9 cellular contexts compared by ENCODE assay signal in the genomic region with DNA sequence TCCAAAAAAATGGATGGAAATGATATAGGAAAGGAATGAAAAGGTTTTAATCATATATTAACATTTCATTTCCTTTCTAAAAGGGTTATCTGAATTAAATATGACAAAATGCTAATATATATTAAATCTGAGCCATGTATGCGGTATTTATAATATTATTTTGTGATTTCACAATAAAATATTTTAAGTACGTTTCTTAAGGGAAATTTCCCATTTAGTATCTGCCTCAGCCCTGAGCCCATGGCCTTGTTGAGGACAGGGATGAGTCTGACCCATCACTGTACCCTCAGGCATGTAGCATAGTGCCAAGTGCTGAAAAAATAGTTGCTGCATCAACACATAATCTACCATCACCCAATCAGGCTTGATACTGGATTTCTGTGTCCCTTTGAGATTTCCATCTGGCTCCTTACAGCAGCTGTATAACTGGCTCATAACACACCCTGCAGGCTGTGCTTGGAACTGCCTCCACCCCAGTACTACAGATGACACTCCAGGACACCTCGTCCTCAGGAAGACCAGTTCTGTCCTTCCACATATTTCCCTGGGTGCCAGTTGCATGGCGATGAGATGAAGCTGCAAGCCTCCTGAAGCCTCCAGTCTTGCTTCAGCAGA. TPM values are rescaled to one million over a fixed set of nuclear protein-coding genes. Genes with fewer than 3 reads are reported as not detected.
DNase-seq lines count a peak whose midpoint lies in the region; ATAC-seq and TF ChIP-seq lines count a peak whose summit lies in the region.
"Had no signal": no experiment of that assay in that cellular context is flagged by ENCODE, and none has a peak within 500 bp of the region (broad histone marks: within the 10 kb centered on the region; RNA-seq: fewer than 3 reads in every experiment).

No MANE protein-coding gene starts in this region.

- peak in 1 of 2 donors; percentile 44 for ATAC-seq in upper lobe of left lung (ENCODE audit: low FRiP score in 2 of 2)

- no peaks in the 10 kb centered on the region for H3K9me3 ChIP-seq in upper lobe of left lung

- peak; percentile 4 for DNase-seq in NCI-H748 (lab: John Stamatoyannopoulos, UW; ENCODE audit: unreplicated experiment)
- no peak for DNase-seq in NCI-H748 treated with DMSO at 0.1 percent for 48 hours (lab: John Stamatoyannopoulos, UW)
- DNase-seq in HFFc6: no peak
- DNase-seq in RKO (ENCODE audit: low spot score): peak; percentile 50
- no peak for DNase-seq in fibroblast of villous mesenchyme (ENCODE audit: low read depth)
- no peak for DNase-seq in upper lobe of left lung
- no peak for DNase-seq in lower leg skin (ENCODE audit: low spot score in 2 of 2)
- DNase-seq in NCI-H774 (lab: John Stamatoyannopoulos, UW): no peak

- no peak overlapping the region for H3K4me3 ChIP-seq in fibroblast of villous mesenchyme (ENCODE audit: low read depth, low read length)
- H3K4me3 ChIP-seq in upper lobe of left lung: no peak overlapping the region
- H3K4me3 ChIP-seq in lower leg skin (ENCODE audit: low read depth, poor library complexity, severe bottlenecking): no peak overlapping the region
- H3K4me3 ChIP-seq: BLaER1 treated with 17β-estradiol and CSF1 and Interleukin-3, amounts not matched to agents 10 nM and 100 nM had no signal

- intact Hi-C loops in lower leg skin (cut with DNase I; ENCODE audit: low total_unique reads): no loop called here

- H3K27ac ChIP-seq in upper lobe of left lung: no peak overlapping the region
- H3K27ac ChIP-seq: BLaER1 treated with 17β-estradiol and CSF1 and Interleukin-3, amounts not matched to agents 10 nM and 100 nM had no signal

- peak overlapping the region; percentile 62 for H3K27ac Mint-ChIP-seq in HFFc6

- no peaks in the 10 kb centered on the region for H3K27me3 Mint-ChIP-seq in HFFc6 (ENCODE audit: insufficient read depth)

- H3K9me3 Mint-ChIP-seq in HFFc6: peaks cover 13% of the 10 kb centered on the region; the same call in 1 of the 2 replicates

- TF ChIP-seq CTCF in HFFc6 (IDR thresholded peaks at IDR 0.05) (peak; percentile 65), fibroblast of villous mesenchyme (IDR thresholded peaks at IDR 0.05; ENCODE audit: insufficient read depth, low read depth, low read length) (peak; percentile 50), upper lobe of left lung (IDR thresholded peaks at IDR 0.05) (peak in 4 of 6 experiments; percentile 14 to 38 (median 24)), lower leg skin (IDR thresholded peaks at IDR 0.05) (no peak)

- 70 to 94% methylated on average over 3 to 4 of the region's 4 CpGs for WGBS in upper lobe of left lung, 2 donors
- WGBS in lower leg skin, 2 donors: 87 to 93% methylated on average over 4 of the region's 4 CpGs

- no peak for TF ChIP-seq EP300 in upper lobe of left lung (IDR thresholded peaks at IDR 0.05)

- peaks cover 0 to 7% (median under 1%) of the 10 kb centered on the region in 4 donors for H3K4me1 ChIP-seq in upper lobe of left lung

- H3K4me1 Mint-ChIP-seq in HFFc6 (ENCODE audit: low read depth): peaks cover 44% of the 10 kb centered on the region

- H3K36me3 Mint-ChIP-seq in HFFc6 (ENCODE audit: low read depth): peaks cover 44% of the 10 kb centered on the region

- H3K36me3 ChIP-seq in upper lobe of left lung: peaks cover 4 to 52% (median 29%) of the 10 kb centered on the region in 4 donors

- TF ChIP-seq POLR2A in upper lobe of left lung (IDR thresholded peaks at IDR 0.05) (no peak), lower leg skin (IDR thresholded peaks at IDR 0.05) (no peak)

- H3K4me3 Mint-ChIP-seq in HFFc6: no peak overlapping the region

- H3K27me3 ChIP-seq in upper lobe of left lung: no peaks in the 10 kb centered on the region
- H3K27me3 ChIP-seq: BLaER1 treated with 17β-estradiol and CSF1 and Interleukin-3, amounts not matched to agents 10 nM and 100 nM had no signal

RNA-seq across cellular contexts. Expression of gene ASAH2, which starts 59.4 kb away (rescaled TPM):
- 1 to 10 TPM; 1.0 to 4.7 (median 3.9) TPM for total RNA-seq in HFFc6 (2021; fragmentation: NEBNext Ultra II Directional; extraction: Animal tissue kit (Norgen Biotek cat#: 25700))
- total RNA-seq in fibroblast of villous mesenchyme (1.3 and 1.6 TPM in 2 replicates), upper lobe of left lung (10 to 100 TPM in 1 of 6 donors, under 1 TPM in 5; 0.11 to 21.0 (median 0.61) TPM), lower leg skin (under 1 TPM in 3 of 4 donors, not detected in 1; 0.04 to 0.36 (median 0.29) TPM)

Comparison
In these comparisons a context has a peak if more than half of its experiments do, and no peak if none do; other contexts are left out.
1. DNase-seq: peak in NCI-H748 (single experiment) and RKO (single experiment); none in NCI-H748 treated with DMSO at 0.1 percent for 48 hours (single experiment), HFFc6 (single experiment), fibroblast of villous mesenchyme (single experiment), upper lobe of left lung (0 of 2), lower leg skin (0 of 2) and NCI-H774 (single experiment).
2. CTCF ChIP-seq: peak in HFFc6 (single experiment), fibroblast of villous mesenchyme (single experiment) and upper lobe of left lung (4 of 6); none in lower leg skin (0 of 3).